In genomic region chr3:29143151-29143550, GRCh38 we compare ENCODE assay signal across 19 cellular contexts.
"Had no signal": no experiment of that assay in that cellular context is flagged by ENCODE, and none has a peak within 500 bp of the region (broad histone marks: within the 10 kb centered on the region; RNA-seq: fewer than 3 reads in every experiment).

No MANE protein-coding gene starts in this region.

- H3K27me3 ChIP-seq: colonic mucosa, heart right ventricle, spleen, tibial artery, upper lobe of left lung, uterus had no signal

- H3K4me3 ChIP-seq: colonic mucosa, heart right ventricle, spleen, tibial artery, upper lobe of left lung, uterus had no signal

- H3K9me3 ChIP-seq: colonic mucosa, heart right ventricle, spleen, tibial artery, upper lobe of left lung, uterus had no signal

- H3K27ac ChIP-seq: colonic mucosa, heart right ventricle, tibial artery, upper lobe of left lung, uterus had no signal

- H3K36me3 ChIP-seq: colonic mucosa, heart right ventricle, spleen, tibial artery, upper lobe of left lung, uterus had no signal

- ATAC-seq: heart right ventricle; left lobe of liver; natural killer cell treated with Interleukin-12 subunit alpha and Interleukin-12 subunit beta and Interleukin-15 and Interleukin-18, amount 100 ng/mL, for 72 hours; sciatic nerve; stimulated activated memory B cell treated with anti-CD40 and anti-IgM and Interleukin-4, amounts not matched to agents 10 μg/mL and 1 μg/mL and 100 μg/mL, for 72 hours had no signal

- H3K4me1 ChIP-seq: colonic mucosa had no signal

- DNase-seq: colonic mucosa; dermis blood vessel endothelial cell; effector CD4-positive, alpha-beta T cell; endodermal cell; heart right ventricle; hypothalamus; mammary epithelial cell; posterior cingulate gyrus; spleen; stimulated activated CD4-positive, alpha-beta T cell treated with anti-CD3 and anti-CD28 coated beads, Interleukin-15, amount 100 ng/mL, for 24 hours; stimulated activated CD4-positive, alpha-beta T cell treated with anti-CD3 and anti-CD28 coated beads, Interleukin-1b, Interleukin-23, amount 100 ng/mL, for 48 hours; stimulated activated CD4-positive, alpha-beta T cell treated with anti-CD3 and anti-CD28 coated beads, Interleukin-4, amount 100 ng/mL, for 24 hours; tibial artery; upper lobe of left lung; uterus had no signal
